Comparison of ENCODE assay signal across 31 cellular contexts in genomic region chr4:174564529-174564928, GRCh38. TPM values are rescaled to one million over a fixed set of nuclear protein-coding genes. Genes with fewer than 3 reads are reported as not detected.
"Had no signal": no experiment of that assay in that cellular context is flagged by ENCODE, and none has a peak within 500 bp of the region (broad histone marks: within the 10 kb centered on the region; RNA-seq: fewer than 3 reads in every experiment).

No MANE protein-coding gene starts in this region.

- H3K36me3 Mint-ChIP-seq: activated naive CD4-positive, alpha-beta T cell treated with anti-CD3 and anti-CD28 coated beads, Interleukin-2, amount 50 U/mL, for 72 hours had no signal

- H3K27ac Mint-ChIP-seq: activated CD8-positive, alpha-beta T cell treated with anti-CD3 and anti-CD28 coated beads, Interleukin-2, amount 10 ng/mL, durations not matched to agents 7 days and 5 days; activated naive CD4-positive, alpha-beta T cell treated with anti-CD3 and anti-CD28 coated beads, Interleukin-2, amount 50 U/mL, for 72 hours; activated naive CD8-positive, alpha-beta T cell treated with anti-CD3 and anti-CD28 coated beads, Interleukin-2, amount 50 U/mL, for 24 hours; activated T-cell treated with anti-CD3 and anti-CD28 coated beads, Interleukin-2, amount 50 U/mL, for 24 hours; activated T-helper 1 cell treated with anti-CD3 and anti-CD28 coated beads, Interleukin-12 subunit alpha, Interleukin-12 subunit beta, Interleukin-2, Interleukin-4 antibody, amounts not matched to agents 30 ng/mL and 10 ng/mL and 1 ng/mL, durations not matched to agents 14 hours and 24 hours and 36 hours; T-helper 1 cell treated with Interleukin-12 subunit alpha and Interleukin-12 subunit beta and Interleukin-4 antibody, amounts not matched to agents 30 μg/mL and 1 μg/mL, for 36 hours had no signal

- DNase-seq: activated CD4-positive, alpha-beta T cell treated with anti-CD3 and anti-CD28 coated beads for 4 hours; activated CD8-positive, alpha-beta T cell treated with anti-CD3 and anti-CD28 coated beads, Interleukin-2, amount 10 ng/mL, durations not matched to agents 7 days and 5 days; activated effector memory CD4-positive, alpha-beta T cell treated with Interleukin-2 at 50 U/mL for 16 hours; activated naive CD4-positive, alpha-beta T cell; activated naive CD8-positive, alpha-beta T cell treated with anti-CD3 and anti-CD28 coated beads, Interleukin-2, amount 50 U/mL, for 24 hours; activated T-cell treated with anti-CD3 and anti-CD28 coated beads, Interleukin-2, amount 50 U/mL, for 24 hours; amniotic stem cell; body of pancreas; central memory CD4-positive, alpha-beta T cell; MM.1S; NCI-H1092 treated with DMSO at 0.1 percent for 48 hours; NCI-H1436; NCI-H1694 treated with DMSO at 0.1 percent for 48 hours; NCI-H2029 treated with DMSO at 0.1 percent for 48 hours; NCI-H345; NCI-H510A; NCI-H526 treated with DMSO at 0.1 percent for 48 hours; NCI-H82; PC-3; SHP77 had no signal

- H3K4me3 Mint-ChIP-seq: activated CD8-positive, alpha-beta T cell treated with anti-CD3 and anti-CD28 coated beads, Interleukin-2, amount 10 ng/mL, durations not matched to agents 7 days and 5 days; activated naive CD8-positive, alpha-beta T cell treated with anti-CD3 and anti-CD28 coated beads, Interleukin-2, amount 50 U/mL, for 24 hours; activated T-cell treated with anti-CD3 and anti-CD28 coated beads, Interleukin-2, amount 50 U/mL, for 24 hours; activated T-helper 1 cell treated with anti-CD3 and anti-CD28 coated beads, Interleukin-12 subunit alpha, Interleukin-12 subunit beta, Interleukin-2, Interleukin-4 antibody, amounts not matched to agents 30 ng/mL and 10 ng/mL and 1 ng/mL, durations not matched to agents 14 hours and 24 hours and 36 hours; T-helper 1 cell treated with Interleukin-12 subunit alpha and Interleukin-12 subunit beta and Interleukin-4 antibody, amounts not matched to agents 30 μg/mL and 1 μg/mL, for 36 hours had no signal

- H3K27ac ChIP-seq: ascending aorta, body of pancreas, coronary artery, SJSA1 had no signal

- H3K9me3 ChIP-seq: ascending aorta, body of pancreas, SJSA1 had no signal

- H3K27me3 Mint-ChIP-seq: activated naive CD8-positive, alpha-beta T cell treated with anti-CD3 and anti-CD28 coated beads, Interleukin-2, amount 50 U/mL, for 24 hours; activated T-cell treated with anti-CD3 and anti-CD28 coated beads, Interleukin-2, amount 50 U/mL, for 24 hours had no signal

- H3K4me1 ChIP-seq: ascending aorta, body of pancreas, SJSA1 had no signal

- ATAC-seq: activated CD4-positive, CD25-positive, alpha-beta regulatory T cell treated with anti-CD3 and anti-CD28 coated beads, Interleukin-2, amount 50 U/mL, for 24 hours; activated CD8-positive, alpha-beta T cell treated with anti-CD3 and anti-CD28 coated beads, Interleukin-2, amount 10 ng/mL, durations not matched to agents 7 days and 5 days; activated naive CD4-positive, alpha-beta T cell treated with anti-CD3 and anti-CD28 coated beads, Interleukin-2, amount 50 U/mL, for 72 hours; activated naive CD8-positive, alpha-beta T cell treated with anti-CD3 and anti-CD28 coated beads, Interleukin-2, amount 50 U/mL, for 24 hours; body of pancreas; PC-3; SK-N-SH treated with all-trans-retinoic acid at 6 μM for 48 hours had no signal

- FAIRE-seq: bronchial epithelial cell, RCC 7860 had no signal

- H3K9me3 Mint-ChIP-seq: activated naive CD4-positive, alpha-beta T cell treated with anti-CD3 and anti-CD28 coated beads, Interleukin-2, amount 50 U/mL, for 72 hours; activated naive CD8-positive, alpha-beta T cell treated with anti-CD3 and anti-CD28 coated beads, Interleukin-2, amount 50 U/mL, for 24 hours; activated T-cell treated with anti-CD3 and anti-CD28 coated beads, Interleukin-2, amount 50 U/mL, for 24 hours; activated T-helper 1 cell treated with anti-CD3 and anti-CD28 coated beads, Interleukin-12 subunit alpha, Interleukin-12 subunit beta, Interleukin-2, Interleukin-4 antibody, amounts not matched to agents 30 ng/mL and 10 ng/mL and 1 ng/mL, durations not matched to agents 14 hours and 24 hours and 36 hours; T-helper 1 cell treated with Interleukin-12 subunit alpha and Interleukin-12 subunit beta and Interleukin-4 antibody, amounts not matched to agents 30 μg/mL and 1 μg/mL, for 36 hours had no signal

- H3K36me3 ChIP-seq: ascending aorta, SJSA1 had no signal

- H3K4me3 ChIP-seq: ascending aorta, body of pancreas, coronary artery, SJSA1 had no signal

- H3K4me1 Mint-ChIP-seq: activated naive CD8-positive, alpha-beta T cell treated with anti-CD3 and anti-CD28 coated beads, Interleukin-2, amount 50 U/mL, for 24 hours had no signal

RNA-seq across cellular contexts. Expression of gene HPGD, which starts 42.2 kb away (rescaled TPM):
- total RNA-seq: chondrocyte had no signal
